In the genomic region with DNA sequence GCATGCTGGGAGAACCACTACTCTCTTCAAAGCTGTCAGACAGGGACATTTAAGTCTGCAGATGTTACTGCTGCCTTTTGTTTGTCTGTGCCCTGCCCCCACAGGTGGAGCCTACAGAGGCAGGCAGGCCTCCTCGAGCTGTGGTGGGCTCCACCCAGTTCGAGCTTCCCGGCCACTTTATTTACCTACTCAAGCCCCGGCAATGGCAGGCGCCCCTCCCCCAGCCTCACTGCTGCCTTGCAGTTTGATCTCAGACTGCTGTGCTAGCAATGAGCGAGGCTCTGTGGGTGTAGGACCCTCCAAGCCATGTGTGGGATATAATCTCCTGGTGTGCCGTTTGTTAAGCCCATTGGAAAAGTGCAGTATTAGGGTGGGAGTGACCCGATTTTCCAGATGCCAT, we compare ENCODE assay signal across 2 cellular contexts. TPM values are rescaled to one million over a fixed set of nuclear protein-coding genes. Genes with fewer than 3 reads are reported as not detected.
"Had no signal": no experiment of that assay in that cellular context is flagged by ENCODE, and none has a peak within 500 bp of the region (broad histone marks: within the 10 kb centered on the region; RNA-seq: fewer than 3 reads in every experiment).

No MANE protein-coding gene starts in this region.

RNA-seq across cellular contexts. Expression of a gene that starts 56.3 kb away (rescaled TPM):
- total RNA-seq: OCI-LY7, PC-3 had no signal
